ENCODE assay signal across 8 cellular contexts in genomic region chr4:2243682-2244380, GRCh38. TPM values are rescaled to one million over a fixed set of nuclear protein-coding genes. Genes with fewer than 3 reads are reported as not detected.
DNase-seq lines count a peak whose midpoint lies in the region; ATAC-seq, FAIRE-seq and TF ChIP-seq lines count a peak whose summit lies in the region.

No MANE protein-coding gene starts in this region.

- WGBS in HepG2 (ENCODE audit: low lambda C conversion rate): 69% methylated on average over 5 of the region's 5 CpGs

- H3K4me3 ChIP-seq in brain microvascular endothelial cell (ENCODE audit: low read depth, low read length): no peak overlapping the region
- no peak overlapping the region for H3K4me3 ChIP-seq in HepG2 (replicated peaks in 1 of 3; ENCODE audit: insufficient read depth in 1 of 3, low read depth in 2 of 3, low read length in 3 of 3)

- no peaks in the 10 kb centered on the region for H3K9me3 Mint-ChIP-seq in Calu3 (ENCODE audit: low read depth, unreplicated experiment)

- CTCF ChIA-PET in HepG2 (lab: Yijun Ruan, JAX; ENCODE audit: low intra/inter-chr PET ratio, low total read pairs): no interaction called here
- CTCF ChIA-PET in Calu3 (lab: Charles Lee): interaction anchor here (0.6 to 0.9 kb wide), 2 partner anchors 151 to 189 kb away, joined by 3 to 4 read pairs; no protein-coding TSS in a partner anchor

- FAIRE-seq in HepG2 (lab: Jason Lieb, UNC): no peak

- no peak overlapping the region for H2AFZ ChIP-seq in HepG2 (ENCODE audit: low read length)

- H3K36me3 ChIP-seq in brain microvascular endothelial cell (replicated peaks): no peaks in the 10 kb centered on the region
- peaks cover 0 to 6% of the 10 kb centered on the region in 2 experiments; a peak in 2 of 5 replicates for H3K36me3 ChIP-seq in HepG2 (replicated peaks in 1 of 2; ENCODE audit: control insufficient read depth in 1 of 2, insufficient read depth in 2 of 2, low read length in 2 of 2)

- TF ChIP-seq RAD21 in HepG2 (CRISPR knock-in tag; IDR thresholded peaks at IDR 0.05): no peak

- H3K27ac Mint-ChIP-seq in Calu3 (ENCODE audit: unreplicated experiment): no peak overlapping the region

- no peak for TF ChIP-seq POLR2A in HepG2 (IDR thresholded peaks at IDR 0.05; ENCODE audit: insufficient read depth in 1 of 2, low read depth in 2 of 2, low read length in 2 of 2)

- peaks cover 54% of the 10 kb centered on the region for H3K4me1 ChIP-seq in HepG2 (ENCODE audit: insufficient read depth, low read length)

- no peaks in the 10 kb centered on the region for H3K27me3 ChIP-seq in brain microvascular endothelial cell (replicated peaks)
- no peaks in the 10 kb centered on the region for H3K27me3 ChIP-seq in HepG2 (ENCODE audit: control insufficient read depth in 1 of 2, insufficient read depth in 2 of 2, low read length in 2 of 2)

- peaks cover 21% of the 10 kb centered on the region for H3K4me1 Mint-ChIP-seq in Calu3 (ENCODE audit: low read depth, unreplicated experiment)

- TF ChIP-seq EP300 in HepG2 (IDR thresholded peaks at IDR 0.05; ENCODE audit: low read depth in 2 of 2, low read length in 2 of 2) (no peak), HepG2 (CRISPR knock-in tag; IDR thresholded peaks at IDR 0.05; ENCODE audit: borderline replicate concordance) (no peak)

- POLR2A ChIA-PET in HepG2 (lab: Yijun Ruan, JAX): no interaction called here

- no peak overlapping the region for H3K4me3 Mint-ChIP-seq in Calu3 (ENCODE audit: low read depth, unreplicated experiment)

- 0 out of 2 replicates have a peak, but pooled peaks cover 2% of the 10 kb centered on the region for H4K20me1 ChIP-seq in HepG2 (ENCODE audit: insufficient read depth, low read length)

- no peak for ATAC-seq in HepG2

- no peaks in the 10 kb centered on the region for H3K9me3 ChIP-seq in HepG2 (ENCODE audit: low read length)

- BruUV-seq in HepG2 (replicated peaks; lab: Mats Ljungman, UMichigan) (no TSS peak), Calu3 (replicated peaks; lab: Mats Ljungman, UMichigan) (no TSS peak)

- peaks cover 28% of the 10 kb centered on the region for H3K36me3 Mint-ChIP-seq in Calu3 (ENCODE audit: insufficient read depth, unreplicated experiment)

- no peak overlapping the region for H3K4me2 ChIP-seq in HepG2 (ENCODE audit: low read depth, low read length)

- peaks cover 28% of the 10 kb centered on the region for H3K79me2 ChIP-seq in HepG2 (ENCODE audit: insufficient read depth, low read length)

- no peak overlapping the region for H3K27ac ChIP-seq in brain microvascular endothelial cell
- no peak overlapping the region for H3K27ac ChIP-seq in HepG2 (ENCODE audit: extremely low read length, insufficient read depth, low read length)

- H3K27me3 Mint-ChIP-seq in Calu3 (ENCODE audit: unreplicated experiment): peaks cover 14% of the 10 kb centered on the region

- H3K9ac ChIP-seq in HepG2 (ENCODE audit: insufficient read depth, low read depth, low read length): no peak overlapping the region

- intact Hi-C loops in HepG2 (cut with micrococcal nuclease; ENCODE audit: unreplicated experiment): loop anchor here (10.0 kb wide), 1 partner anchor 221 kb away; the partner anchor contains the start of gene RNF4
- intact Hi-C loops in Calu3 (cut with micrococcal nuclease; ENCODE audit: unreplicated experiment): no loop called here

- in situ Hi-C loops in brain microvascular endothelial cell (cut with HindIII; ENCODE audit: low pct_ligation_motif_present, low sequenced_read_pairs) (no loop called here), HepG2 (cut with HindIII; ENCODE audit: extremely low pct_ligation_motif_present, low pct_unique_long_range_greater_than_20kb) (no loop called here)

- TF ChIP-seq CTCF in brain microvascular endothelial cell (IDR thresholded peaks at IDR 0.05; ENCODE audit: low read depth, low read length, missing control alignments) (peak; percentile 57), HepG2 (CRISPR knock-in tag; IDR thresholded peaks at IDR 0.05) (peak; percentile 63), Calu3 (IDR thresholded peaks at IDR 0.05; ENCODE audit: unreplicated experiment) (no peak)

- peak; percentile 11 for DNase-seq in activated CD4-positive, alpha-beta T cell treated with anti-CD3 and anti-CD28 coated beads for 48 hours
- no peak for DNase-seq in activated CD4-positive, alpha-beta T cell treated with anti-CD3 and anti-CD28 coated beads for 4 hours
- DNase-seq in NCI-H1694 (lab: John Stamatoyannopoulos, UW) (peak; percentile 5), brain microvascular endothelial cell (no peak), HepG2 (ENCODE audit: low spot score) (peak; percentile 18), ureter (ENCODE audit: low spot score) (peak; percentile 60), Calu3 (no peak), NCI-H1436 treated with DMSO at 0.1 percent for 48 hours (lab: John Stamatoyannopoulos, UW) (no peak)

RNA-seq across cellular contexts. Expression of gene HAUS3, which starts 1.9 kb away (rescaled TPM):
- total RNA-seq in HepG2 (2016; rRNA removed; fragmentation: Illumina TruSeq; extraction: Trizol): 12.6 and 16.3 TPM in 2 replicates
- total RNA-seq in HepG2 (2016; cell fraction: cytosol; rRNA removed; fragmentation: Illumina TruSeq; extraction: Trizol; ENCODE audit: low read depth): 0.71 TPM in 2 replicates
- 12.9 and 15.5 TPM in 2 replicates for total RNA-seq in HepG2 (2016; cell fraction: insoluble cytoplasmic fraction; rRNA removed; fragmentation: Illumina TruSeq; extraction: Trizol)
- total RNA-seq in HepG2 (2016; cell fraction: membrane; rRNA removed; fragmentation: Illumina TruSeq; extraction: Trizol): 3.8 and 4.0 TPM in 2 replicates
- 10.8 and 13.7 TPM in 2 replicates for total RNA-seq in HepG2 (2016; cell fraction: nucleus; rRNA removed; fragmentation: Illumina TruSeq; extraction: Trizol)
- polyA plus RNA-seq in HepG2 (2011; rRNA removed): 3.3 and 3.9 TPM in 2 replicates
- 1.8 and 1.9 TPM in 2 replicates for polyA plus RNA-seq in HepG2 (2011; cell fraction: cytosol; rRNA removed)
- polyA plus RNA-seq in HepG2 (2011; cell fraction: nucleus; rRNA removed): 4.8 and 5.1 TPM in 2 replicates
- polyA plus RNA-seq in HepG2 (2012): 5.4 and 6.4 TPM in 2 replicates
- 0.45 and 0.70 TPM in 2 replicates for polyA plus RNA-seq in HepG2 (2016; cell fraction: cytosol; fragmentation: Illumina TruSeq; extraction: Trizol; ENCODE audit: low read depth)
- polyA plus RNA-seq in HepG2 (2016; cell fraction: insoluble cytoplasmic fraction; fragmentation: Illumina TruSeq; extraction: Trizol; ENCODE audit: low read depth): 12.2 and 12.5 TPM in 2 replicates
- polyA plus RNA-seq in HepG2 (2016; cell fraction: membrane; fragmentation: Illumina TruSeq; extraction: Trizol; ENCODE audit: low read depth): 1.8 TPM in 2 replicates
- polyA plus RNA-seq in HepG2 (2016; cell fraction: nucleus; fragmentation: Illumina TruSeq; extraction: Trizol; ENCODE audit: insufficient read depth, low read depth): 26.7 and 27.4 TPM in 2 replicates
- polyA minus RNA-seq in HepG2 (2011; rRNA and poly(A)+ RNA removed; ENCODE audit: low replicate concordance): 1.8 and 2.1 TPM in 2 replicates
- polyA minus RNA-seq in HepG2 (2011; cell fraction: cytosol; rRNA and poly(A)+ RNA removed): 2.2 and 3.3 TPM in 2 replicates
- polyA minus RNA-seq in HepG2 (2011; cell fraction: nucleus; rRNA and poly(A)+ RNA removed): 5.8 and 6.0 TPM in 2 replicates
- total RNA-seq in ureter: 13.2 TPM
- 12.9 and 13.4 TPM in 2 replicates for total RNA-seq in Calu3 (2022)

RNA-seq across cellular contexts. Expression of gene POLN, which starts 1.9 kb away (rescaled TPM):
- 0.60 and 0.93 TPM in 2 replicates for total RNA-seq in HepG2 (2016; rRNA removed; fragmentation: Illumina TruSeq; extraction: Trizol)
- total RNA-seq in HepG2 (2016; cell fraction: cytosol; rRNA removed; fragmentation: Illumina TruSeq; extraction: Trizol; ENCODE audit: low read depth): 2.3 and 2.5 TPM in 2 replicates
- 0.68 and 1.1 TPM in 2 replicates for total RNA-seq in HepG2 (2016; cell fraction: insoluble cytoplasmic fraction; rRNA removed; fragmentation: Illumina TruSeq; extraction: Trizol)
- total RNA-seq in HepG2 (2016; cell fraction: membrane; rRNA removed; fragmentation: Illumina TruSeq; extraction: Trizol): 1.6 and 1.9 TPM in 2 replicates
- total RNA-seq in HepG2 (2016; cell fraction: nucleus; rRNA removed; fragmentation: Illumina TruSeq; extraction: Trizol): 1.1 and 1.5 TPM in 2 replicates
- polyA plus RNA-seq in HepG2 (2011; rRNA removed): 1.2 and 1.5 TPM in 2 replicates
- polyA plus RNA-seq in HepG2 (2011; cell fraction: cytosol; rRNA removed): 0.81 and 3.7 TPM in 2 replicates
- 2.7 and 3.7 TPM in 2 replicates for polyA plus RNA-seq in HepG2 (2011; cell fraction: nucleus; rRNA removed)
- 0.39 and 0.48 TPM in 2 replicates for polyA plus RNA-seq in HepG2 (2012)
- 1.0 and 1.4 TPM in 2 replicates for polyA plus RNA-seq in HepG2 (2016; cell fraction: cytosol; fragmentation: Illumina TruSeq; extraction: Trizol; ENCODE audit: low read depth)
- polyA plus RNA-seq in HepG2 (2016; cell fraction: insoluble cytoplasmic fraction; fragmentation: Illumina TruSeq; extraction: Trizol; ENCODE audit: low read depth): 0.57 and 1.2 TPM in 2 replicates
- polyA plus RNA-seq in HepG2 (2016; cell fraction: membrane; fragmentation: Illumina TruSeq; extraction: Trizol; ENCODE audit: low read depth): 0.90 and 1.4 TPM in 2 replicates
- polyA plus RNA-seq in HepG2 (2016; cell fraction: nucleus; fragmentation: Illumina TruSeq; extraction: Trizol; ENCODE audit: insufficient read depth, low read depth): 0.88 and 2.2 TPM in 2 replicates
- polyA minus RNA-seq in HepG2 (2011; rRNA and poly(A)+ RNA removed; ENCODE audit: low replicate concordance): 0.44 and 0.96 TPM in 2 replicates
- polyA minus RNA-seq in HepG2 (2011; cell fraction: cytosol; rRNA and poly(A)+ RNA removed): 1.2 and 1.3 TPM in 2 replicates
- 0.75 and 1.2 TPM in 2 replicates for polyA minus RNA-seq in HepG2 (2011; cell fraction: nucleus; rRNA and poly(A)+ RNA removed)
- total RNA-seq in ureter: 3.1 TPM
- total RNA-seq in Calu3 (2022): 4.1 and 5.2 TPM in 2 replicates

RNA-seq across cellular contexts. Expression of gene MXD4, which starts 18.1 kb away (rescaled TPM):
- total RNA-seq in HepG2 (2016; rRNA removed; fragmentation: Illumina TruSeq; extraction: Trizol) (19.6 and 31.3 TPM in 2 replicates), ureter (34.5 TPM), Calu3 (2022) (12.8 and 15.0 TPM in 2 replicates)
- total RNA-seq in HepG2 (2016; cell fraction: cytosol; rRNA removed; fragmentation: Illumina TruSeq; extraction: Trizol; ENCODE audit: low read depth): 36.9 and 47.9 TPM in 2 replicates
- 17.4 and 29.0 TPM in 2 replicates for total RNA-seq in HepG2 (2016; cell fraction: insoluble cytoplasmic fraction; rRNA removed; fragmentation: Illumina TruSeq; extraction: Trizol)
- 44.7 and 51.6 TPM in 2 replicates for total RNA-seq in HepG2 (2016; cell fraction: membrane; rRNA removed; fragmentation: Illumina TruSeq; extraction: Trizol)
- total RNA-seq in HepG2 (2016; cell fraction: nucleus; rRNA removed; fragmentation: Illumina TruSeq; extraction: Trizol): 17.8 and 19.3 TPM in 2 replicates
- polyA plus RNA-seq in HepG2 (2011; rRNA removed): 29.0 and 35.5 TPM in 2 replicates
- 18.8 and 32.8 TPM in 2 replicates for polyA plus RNA-seq in HepG2 (2011; cell fraction: cytosol; rRNA removed)
- 55.8 and 75.6 TPM in 2 replicates for polyA plus RNA-seq in HepG2 (2011; cell fraction: nucleus; rRNA removed)
- polyA plus RNA-seq in HepG2 (2012): 13.3 and 19.0 TPM in 2 replicates
- 75.4 and 78.8 TPM in 2 replicates for polyA plus RNA-seq in HepG2 (2016; cell fraction: cytosol; fragmentation: Illumina TruSeq; extraction: Trizol; ENCODE audit: low read depth)
- 24.7 and 25.4 TPM in 2 replicates for polyA plus RNA-seq in HepG2 (2016; cell fraction: insoluble cytoplasmic fraction; fragmentation: Illumina TruSeq; extraction: Trizol; ENCODE audit: low read depth)
- 58.0 and 61.9 TPM in 2 replicates for polyA plus RNA-seq in HepG2 (2016; cell fraction: membrane; fragmentation: Illumina TruSeq; extraction: Trizol; ENCODE audit: low read depth)
- polyA plus RNA-seq in HepG2 (2016; cell fraction: nucleus; fragmentation: Illumina TruSeq; extraction: Trizol; ENCODE audit: insufficient read depth, low read depth): 40.4 and 42.9 TPM in 2 replicates
- polyA minus RNA-seq in HepG2 (2011; rRNA and poly(A)+ RNA removed; ENCODE audit: low replicate concordance): 56.0 and 71.8 TPM in 2 replicates
- 16.4 and 18.3 TPM in 2 replicates for polyA minus RNA-seq in HepG2 (2011; cell fraction: cytosol; rRNA and poly(A)+ RNA removed)
- polyA minus RNA-seq in HepG2 (2011; cell fraction: nucleus; rRNA and poly(A)+ RNA removed): 38.0 and 41.2 TPM in 2 replicates

Comparison
In these comparisons a context has a peak if more than half of its experiments do, and no peak if none do; other contexts are left out.
1. DNase-seq: peak in activated CD4-positive, alpha-beta T cell treated with anti-CD3 and anti-CD28 coated beads for 48 hours (single experiment), NCI-H1694 (single experiment), HepG2 (single experiment) and ureter (single experiment); none in activated CD4-positive, alpha-beta T cell treated with anti-CD3 and anti-CD28 coated beads for 4 hours (0 of 2), brain microvascular endothelial cell (single experiment), Calu3 (single experiment) and NCI-H1436 treated with DMSO at 0.1 percent for 48 hours (single experiment).